Comparison of ENCODE assay signal across 33 cellular contexts in the genomic region with DNA sequence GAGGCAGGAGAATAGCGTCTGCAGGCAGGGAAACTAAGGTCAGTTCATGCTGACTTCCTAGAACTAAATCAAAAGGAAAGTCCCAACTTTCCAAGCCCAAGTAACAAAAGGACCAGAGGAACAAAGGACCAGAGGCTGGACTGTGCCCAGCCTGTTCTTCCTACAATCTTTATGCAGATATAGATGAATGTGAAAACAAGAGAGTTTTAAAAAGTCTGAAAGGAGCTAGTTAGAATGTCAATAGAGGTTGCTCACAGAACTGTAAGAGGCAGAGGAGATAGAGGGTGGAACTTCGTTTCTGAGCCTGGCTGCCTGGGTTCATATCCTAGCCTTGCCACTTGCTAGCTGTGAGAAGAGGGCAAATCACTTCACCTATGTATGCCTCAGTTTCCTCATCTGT. TPM values are rescaled to one million over a fixed set of nuclear protein-coding genes. Genes with fewer than 3 reads are reported as not detected.
"Had no signal": no experiment of that assay in that cellular context is flagged by ENCODE, and none has a peak within 500 bp of the region (broad histone marks: within the 10 kb centered on the region; RNA-seq: fewer than 3 reads in every experiment).

No MANE protein-coding gene starts in this region.

- H3K4me3 Mint-ChIP-seq: activated CD4-positive, alpha-beta memory T cell treated with anti-CD3 and anti-CD28 coated beads for 36 hours; activated naive CD4-positive, alpha-beta T cell treated with anti-CD3 and anti-CD28 coated beads for 36 hours; activated T-cell treated with anti-CD3 and anti-CD28 coated beads, Interleukin-2, amount 50 U/mL, for 4 hours; activated T-helper 1 cell treated with anti-CD3 and anti-CD28 coated beads, Interleukin-12 subunit alpha, Interleukin-12 subunit beta, Interleukin-2, Interleukin-4 antibody, amounts not matched to agents 30 ng/mL and 10 ng/mL and 1 ng/mL, durations not matched to agents 14 hours and 24 hours and 36 hours; T-helper 2 cell treated with Interferon-gamma antibody and Interleukin-4, amounts not matched to agents 5 μg/mL and 100 μg/mL, for 36 hours had no signal

- H3K27me3 ChIP-seq: adrenal gland, body of pancreas, breast epithelium had no signal

- ATAC-seq: activated CD4-positive, CD25-positive, alpha-beta regulatory T cell treated with anti-CD3 and anti-CD28 coated beads, Interleukin-2, amount 50 U/mL, for 24 hours; activated naive CD4-positive, alpha-beta T cell treated with anti-CD3 and anti-CD28 coated beads, Interleukin-2, amount 50 U/mL, for 72 hours; activated T-cell treated with anti-CD3 and anti-CD28 coated beads, Interleukin-2, amount 50 U/mL, for 4 hours; body of pancreas; Panc1 had no signal

- H3K27ac ChIP-seq: adrenal gland, body of pancreas, breast epithelium, SJCRH30, SK-N-MC had no signal

- H3K27me3 Mint-ChIP-seq: activated CD4-positive, alpha-beta memory T cell treated with anti-CD3 and anti-CD28 coated beads for 36 hours had no signal

- H3K4me3 ChIP-seq: adrenal gland, body of pancreas, breast epithelium, SJCRH30, SK-N-MC had no signal

- H3K27ac Mint-ChIP-seq: activated CD4-positive, alpha-beta memory T cell treated with anti-CD3 and anti-CD28 coated beads for 36 hours; activated naive CD4-positive, alpha-beta T cell treated with anti-CD3 and anti-CD28 coated beads for 36 hours; activated T-helper 1 cell treated with anti-CD3 and anti-CD28 coated beads, Interleukin-12 subunit alpha, Interleukin-12 subunit beta, Interleukin-2, Interleukin-4 antibody, amounts not matched to agents 30 ng/mL and 10 ng/mL and 1 ng/mL, durations not matched to agents 14 hours and 24 hours and 36 hours; T-helper 2 cell treated with Interferon-gamma antibody and Interleukin-4, amounts not matched to agents 5 μg/mL and 100 μg/mL, for 36 hours had no signal

- H3K9me3 ChIP-seq: adrenal gland, body of pancreas, breast epithelium, SJCRH30 had no signal

- H3K36me3 Mint-ChIP-seq: activated CD4-positive, alpha-beta memory T cell treated with anti-CD3 and anti-CD28 coated beads for 36 hours; activated naive CD4-positive, alpha-beta T cell treated with anti-CD3 and anti-CD28 coated beads, Interleukin-2, amount 50 U/mL, for 72 hours had no signal

- DNase-seq: activated CD4-positive, alpha-beta memory T cell treated with anti-CD3 and anti-CD28 coated beads for 36 hours; activated CD4-positive, alpha-beta T cell treated with anti-CD3 and anti-CD28 coated beads for 4 hours; activated CD4-positive, alpha-beta T cell treated with anti-CD3 and anti-CD28 coated beads, Interleukin-2, amount 50 U/mL, for 1 hour; activated CD8-positive, alpha-beta memory T cell treated with anti-CD3 and anti-CD28 coated beads, Interleukin-2, amount 50 U/mL, for 4 hours; activated gamma-delta T cell treated with Interleukin-2 at 50 U/mL for 16 hours; activated naive CD4-positive, alpha-beta T cell treated with anti-CD3 and anti-CD28 coated beads for 36 hours; activated T-cell treated with anti-CD3 and anti-CD28 coated beads for 4 hours; activated T-cell treated with anti-CD3 and anti-CD28 coated beads, Interleukin-2, amount 50 U/mL, for 4 hours; adrenal gland; body of pancreas; cerebellar nuclear complex; NCI-H1105; NCI-H1417 treated with DMSO at 0.1 percent for 48 hours; NCI-H1930; NCI-H2081 treated with DMSO at 0.1 percent for 48 hours; NCI-H226; NCI-H446 treated with DMSO at 0.1 percent for 48 hours; NCI-H524; SHP77; SJCRH30 had no signal

- H3K36me3 ChIP-seq: adrenal gland, breast epithelium, SJCRH30 had no signal

- FAIRE-seq: astrocyte, TTC549 had no signal

- H3K9me3 Mint-ChIP-seq: activated CD4-positive, alpha-beta memory T cell treated with anti-CD3 and anti-CD28 coated beads for 36 hours; activated naive CD4-positive, alpha-beta T cell treated with anti-CD3 and anti-CD28 coated beads for 36 hours; activated T-cell treated with anti-CD3 and anti-CD28 coated beads, Interleukin-2, amount 50 U/mL, for 4 hours; activated T-helper 1 cell treated with anti-CD3 and anti-CD28 coated beads, Interleukin-12 subunit alpha, Interleukin-12 subunit beta, Interleukin-2, Interleukin-4 antibody, amounts not matched to agents 30 ng/mL and 10 ng/mL and 1 ng/mL, durations not matched to agents 14 hours and 24 hours and 36 hours; T-helper 2 cell treated with Interferon-gamma antibody and Interleukin-4, amounts not matched to agents 5 μg/mL and 100 μg/mL, for 36 hours had no signal

- H3K4me1 ChIP-seq: adrenal gland, body of pancreas, breast epithelium, SJCRH30 had no signal

RNA-seq across cellular contexts. Expression of a gene that starts 30.0 kb away (rescaled TPM):
- total RNA-seq: activated CD4-positive, alpha-beta memory T cell treated with anti-CD3 and anti-CD28 coated beads for 36 hours; activated naive CD4-positive, alpha-beta T cell treated with anti-CD3 and anti-CD28 coated beads for 36 hours; activated naive CD4-positive, alpha-beta T cell treated with anti-CD3 and anti-CD28 coated beads, Interleukin-2, amount 50 U/mL, for 72 hours; activated T-cell treated with anti-CD3 and anti-CD28 coated beads, Interleukin-2, amount 50 U/mL, for 4 hours; activated T-helper 1 cell treated with anti-CD3 and anti-CD28 coated beads, Interleukin-12 subunit alpha, Interleukin-12 subunit beta, Interleukin-2, Interleukin-4 antibody, amounts not matched to agents 30 ng/mL and 10 ng/mL and 1 ng/mL, durations not matched to agents 14 hours and 24 hours and 36 hours; adrenal gland; body of pancreas; breast epithelium; cardiac septum; M059J; RPMI7951; SJCRH30; T-helper 1 cell treated with Interleukin-12 subunit alpha and Interleukin-12 subunit beta and Interleukin-4 antibody, amounts not matched to agents 30 ng/mL and 1 ng/mL, for 36 hours had no signal
- polyA plus RNA-seq: adrenal gland had no signal
